In genomic region chr20:38630727-38631126, GRCh38 we compare ENCODE assay signal across 1 cellular context.
TF ChIP-seq lines count a peak whose summit lies in the region.

No MANE protein-coding gene starts in this region.

TF ChIP-seq in HCT116, 20 proteins besides CTCF, POLR2A, EP300 and RAD21 (continued from another document):
- TF ChIP-seq ZBTB33 (IDR thresholded peaks at IDR 0.05; ENCODE audit: extremely low read depth, insufficient replicate concordance, low read length) = no peak
